8 cellular contexts compared by ENCODE assay signal in genomic region chr9:34430843-34431437, GRCh38. TPM values are rescaled to one million over a fixed set of nuclear protein-coding genes. Genes with fewer than 3 reads are reported as not detected.
DNase-seq lines count a peak whose midpoint lies in the region; ATAC-seq and TF ChIP-seq lines count a peak whose summit lies in the region.

No MANE protein-coding gene starts in this region.

- no peaks in the 10 kb centered on the region for H3K27me3 ChIP-seq in IMR-90 (ENCODE audit: control insufficient read depth, insufficient read depth, low read length)

- H4K5ac ChIP-seq in IMR-90 (ENCODE audit: low read depth, low read length), result no peak overlapping the region

- no peak overlapping the region for H2AK9ac ChIP-seq in IMR-90 (replicated peaks; ENCODE audit: low read depth, low read length, poor library complexity)

- no peaks in the 10 kb centered on the region for H3K36me3 Mint-ChIP-seq in Calu3 (ENCODE audit: insufficient read depth, unreplicated experiment)

- no peak for TF ChIP-seq CTCF in Calu3 (IDR thresholded peaks at IDR 0.05; ENCODE audit: unreplicated experiment)
- no peak for TF ChIP-seq CTCF in IMR-90 (conservative IDR thresholded peaks at IDR 0.05; ENCODE audit: low read depth, low read length)

- TF ChIP-seq RAD21 in IMR-90 (IDR thresholded peaks at IDR 0.05; ENCODE audit: low read length), result no peak

- peaks cover 4% of the 10 kb centered on the region for H3K4me1 ChIP-seq in IMR-90 (ENCODE audit: control insufficient read depth, insufficient read depth, low read length)

- H3K18ac ChIP-seq in IMR-90 (ENCODE audit: low read depth, low read length), result no peak overlapping the region

- H3K79me1 ChIP-seq in IMR-90 (ENCODE audit: low read depth in 1 of 2, low read length in 2 of 2), result peaks cover 31 to 48% of the 10 kb centered on the region in 2 experiments

- no peak overlapping the region for H3K27ac Mint-ChIP-seq in Calu3 (ENCODE audit: unreplicated experiment)

- peaks cover 15% of the 10 kb centered on the region; the same call in 1 of the 2 replicates for H3K9me1 ChIP-seq in IMR-90 (ENCODE audit: insufficient read depth, low read length)

- no CpG with 5 or more reads among the region's 4 CpGs for WGBS in IMR-90 (ENCODE audit: extremely low coverage in 2 of 2, insufficient read length in 1 of 2), 2 experiments

- BruUV-seq in Calu3 (replicated peaks; lab: Mats Ljungman, UMichigan), result no TSS peak
- BruUV-seq in IMR-90 (replicated peaks; lab: Mats Ljungman, UMichigan), result no TSS peak

- intact Hi-C loops in Calu3 (cut with micrococcal nuclease; ENCODE audit: unreplicated experiment) (no loop called here), IMR-90 (cut with micrococcal nuclease) (loop anchor here (1.0 kb wide), 2 partner anchors 18 to 63 kb away; no protein-coding TSS in a partner anchor)

- CTCF ChIA-PET in Calu3 (lab: Charles Lee) (interaction anchor here (0.6 to 1.2 kb wide), 4 partner anchors 27 to 456 kb away, joined by 3 to 5 read pairs (median 3); no protein-coding TSS in a partner anchor), IMR-90 (lab: Yijun Ruan, JAX) (interaction anchor here (0.8 to 0.9 kb wide), 2 partner anchors 27 to 71 kb away, joined by 3 to 5 read pairs; no protein-coding TSS in a partner anchor)

- POLR2A ChIA-PET in IMR-90 (lab: Charles Lee; ENCODE audit: unreplicated experiment), result no interaction called here

- dilution Hi-C loops in IMR-90 (cut with HindIII; ENCODE audit: low sequenced_read_pairs, unreplicated experiment), result no loop called here

- no peak overlapping the region for H2AK5ac ChIP-seq in IMR-90 (ENCODE audit: low read depth, low read length)

- TF ChIP-seq POLR2A in IMR-90 (IDR thresholded peaks at IDR 0.05; ENCODE audit: low read depth, low read length), result no peak

- no peak overlapping the region for H4K8ac ChIP-seq in IMR-90 (ENCODE audit: low read depth in 2 of 2, low read length in 2 of 2)

- no peak overlapping the region for H3K4me2 ChIP-seq in IMR-90 (ENCODE audit: low read depth, low read length)

- peaks cover 60% of the 10 kb centered on the region for H4K20me1 ChIP-seq in IMR-90 (ENCODE audit: insufficient read depth, low read length)

- H3K27ac ChIP-seq in IMR-90 (ENCODE audit: insufficient read depth, low read length) (no peak overlapping the region), epithelial cell of prostate (no peak overlapping the region)

- no peak overlapping the region for H2BK5ac ChIP-seq in IMR-90 (ENCODE audit: low read depth, low read length, poor library complexity, severe bottlenecking)

- H3K23ac ChIP-seq in IMR-90 (ENCODE audit: low read depth, low read length), result no peak overlapping the region

- no peaks in the 10 kb centered on the region for H3K27me3 Mint-ChIP-seq in Calu3 (ENCODE audit: unreplicated experiment)

- DNase-seq in Calu3 (peak; percentile 34), IMR-90 (peak; percentile 85), RPMI7951 (ENCODE audit: low read depth) (peak; percentile 49), epithelial cell of prostate (ENCODE audit: low read depth, low spot score) (peak; percentile 55), mucosa of gallbladder (ENCODE audit: low spot score) (peak; percentile 62)

- no peak overlapping the region for H3K4me3 ChIP-seq in IMR-90 (ENCODE audit: insufficient read depth, low read depth, low read length)

- in situ Hi-C loops in IMR-90 (cut with MboI; ENCODE audit: low sequenced_read_pairs), result loop anchor here (10.0 kb wide), 2 partner anchors 64 to 174 kb away; no protein-coding TSS in a partner anchor

- no peaks in the 10 kb centered on the region for H3K9me3 Mint-ChIP-seq in Calu3 (ENCODE audit: low read depth, unreplicated experiment)

- H3K9me3 ChIP-seq in IMR-90 (ENCODE audit: control insufficient read depth, insufficient read depth, low read length), result no peaks in the 10 kb centered on the region

- no peak overlapping the region for H4K91ac ChIP-seq in IMR-90 (ENCODE audit: insufficient read depth, low read depth, low read length)

- no peak overlapping the region for H3K9ac ChIP-seq in IMR-90 (ENCODE audit: low read depth, low read length)

- no peak overlapping the region for H2AFZ ChIP-seq in IMR-90 (replicated peaks; ENCODE audit: low read length, poor library complexity)

- H3K4me3 Mint-ChIP-seq in Calu3 (ENCODE audit: low read depth, unreplicated experiment), result no peak overlapping the region

- no peaks in the 10 kb centered on the region for H3K36me3 ChIP-seq in IMR-90 (ENCODE audit: control insufficient read depth, insufficient read depth, low read length)

- H2BK120ac ChIP-seq in IMR-90 (ENCODE audit: low read depth, low read length), result no peak overlapping the region

- no peak overlapping the region for H3K14ac ChIP-seq in IMR-90 (replicated peaks; ENCODE audit: low read depth, low read length)

- no peaks in the 10 kb centered on the region for H3K4me1 Mint-ChIP-seq in Calu3 (ENCODE audit: low read depth, unreplicated experiment)

- no peak overlapping the region for H3K56ac ChIP-seq in IMR-90 (ENCODE audit: extremely low read depth, insufficient read depth, low read length)

- no peak overlapping the region for H3K4ac ChIP-seq in IMR-90 (ENCODE audit: low read depth, low read length)

- H2BK15ac ChIP-seq in IMR-90 (ENCODE audit: low read depth, low read length), result no peak overlapping the region

- no peak overlapping the region for H2BK20ac ChIP-seq in IMR-90 (ENCODE audit: low read depth, low read length)

- ATAC-seq in IMR-90 (ENCODE audit: low read depth) (peak; percentile 91), GM21619 (IDR thresholded peaks at IDR 0.05; ENCODE audit: unreplicated experiment) (no peak), GM19397 (IDR thresholded peaks at IDR 0.05; ENCODE audit: unreplicated experiment) (no peak), HG02759 (IDR thresholded peaks at IDR 0.05; ENCODE audit: unreplicated experiment) (no peak)

TF ChIP-seq in IMR-90, 13 proteins besides CTCF, POLR2A, EP300 and RAD21:
- TF ChIP-seq MXI1 (IDR thresholded peaks at IDR 0.05; ENCODE audit: borderline replicate concordance, low read depth, low read length) (peak; percentile 92), RFX5 (IDR thresholded peaks at IDR 0.05; ENCODE audit: low read depth, low read length) (peak; percentile 72), RCOR1 (IDR thresholded peaks at IDR 0.05; ENCODE audit: insufficient replicate concordance, low read length) (peak; percentile 73), MAZ (IDR thresholded peaks at IDR 0.05; ENCODE audit: borderline replicate concordance, low read depth, low read length) (no peak)

RNA-seq across cellular contexts. Expression of gene FAM219A, which starts 27.4 kb away (rescaled TPM):
- 10.3 and 13.1 TPM in 2 replicates for total RNA-seq in Calu3 (2022)
- total RNA-seq in IMR-90 (2012; rRNA removed), result 4.8 and 5.6 TPM in 2 replicates
- 20.1 and 20.8 TPM in 2 replicates for polyA plus RNA-seq in IMR-90 (2012; rRNA removed)
- 11.2 and 15.7 TPM in 2 replicates for polyA plus RNA-seq in IMR-90 (2012; cell fraction: cytosol; rRNA removed)
- 56.7 and 66.7 TPM in 2 replicates for polyA plus RNA-seq in IMR-90 (2012; cell fraction: nucleus; rRNA removed; ENCODE audit: low replicate concordance)
- total RNA-seq in RPMI7951 (2014; rRNA removed; shearing (Covaris generic)), result 10.7 and 11.2 TPM in 2 replicates
- 24.0 TPM for total RNA-seq in mucosa of gallbladder

RNA-seq across cellular contexts. Expression of gene DNAI1, which starts 27.7 kb away (rescaled TPM):
- not detected in 2 replicates for total RNA-seq in Calu3 (2022)
- not detected in 2 replicates for total RNA-seq in IMR-90 (2012; rRNA removed)
- not detected in 2 replicates for polyA plus RNA-seq in IMR-90 (2012; rRNA removed)
- polyA plus RNA-seq in IMR-90 (2012; cell fraction: cytosol; rRNA removed), result not detected in 2 replicates
- 0.06 TPM in 1 of 2 replicates, not detected in the other for polyA plus RNA-seq in IMR-90 (2012; cell fraction: nucleus; rRNA removed; ENCODE audit: low replicate concordance)
- not detected in 2 replicates for total RNA-seq in RPMI7951 (2014; rRNA removed; shearing (Covaris generic))
- 0.52 TPM for total RNA-seq in mucosa of gallbladder

RNA-seq across cellular contexts. Expression of gene MYORG, which starts 54.2 kb away (rescaled TPM):
- total RNA-seq in Calu3 (2022) (11.5 and 12.5 TPM in 2 replicates), IMR-90 (2012; rRNA removed) (0.36 and 0.56 TPM in 2 replicates), mucosa of gallbladder (94.5 TPM)
- polyA plus RNA-seq in IMR-90 (2012; rRNA removed), result 0.60 TPM in 2 replicates
- polyA plus RNA-seq in IMR-90 (2012; cell fraction: cytosol; rRNA removed), result 0.24 and 0.52 TPM in 2 replicates
- 0.25 and 0.29 TPM in 2 replicates for polyA plus RNA-seq in IMR-90 (2012; cell fraction: nucleus; rRNA removed; ENCODE audit: low replicate concordance)
- 1.7 and 2.0 TPM in 2 replicates for total RNA-seq in RPMI7951 (2014; rRNA removed; shearing (Covaris generic))

Comparison
In these comparisons a context has a peak if more than half of its experiments do, and no peak if none do; other contexts are left out.
1. DNase-seq: peak in every context shown above with its lines; median percentile 85 in IMR-90; 62 in mucosa of gallbladder; 55 in epithelial cell of prostate; 49 in RPMI7951; 34 in Calu3.